1 cellular context compared by ENCODE assay signal in genomic region chr2:100882645-100883613, GRCh38.
A peak's percentile ranks its signal among the peaks of the same experiment; 100 is the strongest.
TF ChIP-seq lines count a peak whose summit lies in the region.

No MANE protein-coding gene starts in this region.

TF ChIP-seq in HepG2, 621 proteins besides CTCF, POLR2A, EP300 and RAD21 (continued from another document and continues in another):
- TF ChIP-seq, protein P1, sequence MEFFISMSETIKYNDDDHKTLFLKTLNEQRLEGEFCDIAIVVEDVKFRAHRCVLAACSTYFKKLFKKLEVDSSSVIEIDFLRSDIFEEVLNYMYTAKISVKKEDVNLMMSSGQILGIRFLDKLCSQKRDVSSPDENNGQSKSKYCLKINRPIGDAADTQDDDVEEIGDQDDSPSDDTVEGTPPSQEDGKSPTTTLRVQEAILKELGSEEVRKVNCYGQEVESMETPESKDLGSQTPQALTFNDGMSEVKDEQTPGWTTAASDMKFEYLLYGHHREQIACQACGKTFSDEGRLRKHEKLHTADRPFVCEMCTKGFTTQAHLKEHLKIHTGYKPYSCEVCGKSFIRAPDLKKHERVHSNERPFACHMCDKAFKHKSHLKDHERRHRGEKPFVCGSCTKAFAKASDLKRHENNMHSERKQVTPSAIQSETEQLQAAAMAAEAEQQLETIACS (CRISPR knock-in tag; IDR thresholded peaks at IDR 0.05), result no peak
- no peak for TF ChIP-seq MED8 (CRISPR knock-in tag; IDR thresholded peaks at IDR 0.05; ENCODE audit: insufficient replicate concordance)
- TF ChIP-seq ZNF549 (CRISPR knock-in tag; IDR thresholded peaks at IDR 0.05), result no peak
- TF ChIP-seq ESRRA (CRISPR knock-in tag; IDR thresholded peaks at IDR 0.05; ENCODE audit: low read depth), result peak; percentile 73; the same call in 1 of the 2 replicates
- TF ChIP-seq BRD4 (CRISPR knock-in tag; IDR thresholded peaks at IDR 0.05), result no peak
- TF ChIP-seq IKZF1 (IDR thresholded peaks at IDR 0.05), result no peak
- TF ChIP-seq ZFYVE20 (CRISPR knock-in tag; IDR thresholded peaks at IDR 0.05; ENCODE audit: borderline replicate concordance, low read depth), result no peak
- TF ChIP-seq ZNF766 (CRISPR knock-in tag; IDR thresholded peaks at IDR 0.05; ENCODE audit: borderline replicate concordance), result no peak
- no peak for TF ChIP-seq ZNF713 (CRISPR knock-in tag; IDR thresholded peaks at IDR 0.05)
- TF ChIP-seq, protein P2, sequence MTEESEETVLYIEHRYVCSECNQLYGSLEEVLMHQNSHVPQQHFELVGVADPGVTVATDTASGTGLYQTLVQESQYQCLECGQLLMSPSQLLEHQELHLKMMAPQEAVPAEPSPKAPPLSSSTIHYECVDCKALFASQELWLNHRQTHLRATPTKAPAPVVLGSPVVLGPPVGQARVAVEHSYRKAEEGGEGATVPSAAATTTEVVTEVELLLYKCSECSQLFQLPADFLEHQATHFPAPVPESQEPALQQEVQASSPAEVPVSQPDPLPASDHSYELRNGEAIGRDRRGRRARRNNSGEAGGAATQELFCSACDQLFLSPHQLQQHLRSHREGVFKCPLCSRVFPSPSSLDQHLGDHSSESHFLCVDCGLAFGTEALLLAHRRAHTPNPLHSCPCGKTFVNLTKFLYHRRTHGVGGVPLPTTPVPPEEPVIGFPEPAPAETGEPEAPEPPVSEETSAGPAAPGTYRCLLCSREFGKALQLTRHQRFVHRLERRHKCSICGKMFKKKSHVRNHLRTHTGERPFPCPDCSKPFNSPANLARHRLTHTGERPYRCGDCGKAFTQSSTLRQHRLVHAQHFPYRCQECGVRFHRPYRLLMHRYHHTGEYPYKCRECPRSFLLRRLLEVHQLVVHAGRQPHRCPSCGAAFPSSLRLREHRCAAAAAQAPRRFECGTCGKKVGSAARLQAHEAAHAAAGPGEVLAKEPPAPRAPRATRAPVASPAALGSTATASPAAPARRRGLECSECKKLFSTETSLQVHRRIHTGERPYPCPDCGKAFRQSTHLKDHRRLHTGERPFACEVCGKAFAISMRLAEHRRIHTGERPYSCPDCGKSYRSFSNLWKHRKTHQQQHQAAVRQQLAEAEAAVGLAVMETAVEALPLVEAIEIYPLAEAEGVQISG (CRISPR knock-in tag; IDR thresholded peaks at IDR 0.05), result no peak
- no peak for TF ChIP-seq ZNF577 (CRISPR knock-in tag; IDR thresholded peaks at IDR 0.05; ENCODE audit: borderline replicate concordance, low read depth)
- TF ChIP-seq SIX4 (CRISPR knock-in tag; IDR thresholded peaks at IDR 0.05), result no peak
- no peak for TF ChIP-seq ZNF597 (CRISPR knock-in tag; IDR thresholded peaks at IDR 0.05)
- TF ChIP-seq ZNF20 (CRISPR knock-in tag; IDR thresholded peaks at IDR 0.05), result no peak
- no peak for TF ChIP-seq FOXJ3 (CRISPR knock-in tag; IDR thresholded peaks at IDR 0.05; ENCODE audit: borderline replicate concordance)
- no peak for TF ChIP-seq ZNF790 (CRISPR knock-in tag; IDR thresholded peaks at IDR 0.05; ENCODE audit: borderline replicate concordance)
- TF ChIP-seq NFE2L2 (IDR thresholded peaks at IDR 0.05; ENCODE audit: low read length), result peak; percentile 84
- no peak for TF ChIP-seq AKNA (CRISPR knock-in tag; IDR thresholded peaks at IDR 0.05; ENCODE audit: borderline replicate concordance)
- no peak for TF ChIP-seq HNRNPLL (IDR thresholded peaks at IDR 0.05; ENCODE audit: low read depth, low read length, poor library complexity, severe bottlenecking)
- TF ChIP-seq ZNF234 (CRISPR knock-in tag; conservative IDR thresholded peaks at IDR 0.05), result no peak
- TF ChIP-seq JUN (CRISPR knock-in tag; IDR thresholded peaks at IDR 0.05), result peak; percentile 96
- TF ChIP-seq ELF4 (CRISPR knock-in tag; IDR thresholded peaks at IDR 0.05; ENCODE audit: borderline replicate concordance), result no peak
- TF ChIP-seq, protein P3, sequence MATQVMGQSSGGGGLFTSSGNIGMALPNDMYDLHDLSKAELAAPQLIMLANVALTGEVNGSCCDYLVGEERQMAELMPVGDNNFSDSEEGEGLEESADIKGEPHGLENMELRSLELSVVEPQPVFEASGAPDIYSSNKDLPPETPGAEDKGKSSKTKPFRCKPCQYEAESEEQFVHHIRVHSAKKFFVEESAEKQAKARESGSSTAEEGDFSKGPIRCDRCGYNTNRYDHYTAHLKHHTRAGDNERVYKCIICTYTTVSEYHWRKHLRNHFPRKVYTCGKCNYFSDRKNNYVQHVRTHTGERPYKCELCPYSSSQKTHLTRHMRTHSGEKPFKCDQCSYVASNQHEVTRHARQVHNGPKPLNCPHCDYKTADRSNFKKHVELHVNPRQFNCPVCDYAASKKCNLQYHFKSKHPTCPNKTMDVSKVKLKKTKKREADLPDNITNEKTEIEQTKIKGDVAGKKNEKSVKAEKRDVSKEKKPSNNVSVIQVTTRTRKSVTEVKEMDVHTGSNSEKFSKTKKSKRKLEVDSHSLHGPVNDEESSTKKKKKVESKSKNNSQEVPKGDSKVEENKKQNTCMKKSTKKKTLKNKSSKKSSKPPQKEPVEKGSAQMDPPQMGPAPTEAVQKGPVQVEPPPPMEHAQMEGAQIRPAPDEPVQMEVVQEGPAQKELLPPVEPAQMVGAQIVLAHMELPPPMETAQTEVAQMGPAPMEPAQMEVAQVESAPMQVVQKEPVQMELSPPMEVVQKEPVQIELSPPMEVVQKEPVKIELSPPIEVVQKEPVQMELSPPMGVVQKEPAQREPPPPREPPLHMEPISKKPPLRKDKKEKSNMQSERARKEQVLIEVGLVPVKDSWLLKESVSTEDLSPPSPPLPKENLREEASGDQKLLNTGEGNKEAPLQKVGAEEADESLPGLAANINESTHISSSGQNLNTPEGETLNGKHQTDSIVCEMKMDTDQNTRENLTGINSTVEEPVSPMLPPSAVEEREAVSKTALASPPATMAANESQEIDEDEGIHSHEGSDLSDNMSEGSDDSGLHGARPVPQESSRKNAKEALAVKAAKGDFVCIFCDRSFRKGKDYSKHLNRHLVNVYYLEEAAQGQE (IDR thresholded peaks at IDR 0.05; ENCODE audit: borderline replicate concordance in 1 of 2, low read depth in 1 of 2, low read length in 2 of 2), result peak in 1 of 2 experiments; percentile 63; a peak in 1 of 4 replicates
- TF ChIP-seq ZBTB43 (CRISPR knock-in tag; conservative IDR thresholded peaks at IDR 0.05), result peak; percentile 63; the same call in 1 of the 2 replicates
- no peak for TF ChIP-seq ZNF484 (CRISPR knock-in tag; IDR thresholded peaks at IDR 0.05; ENCODE audit: borderline replicate concordance, low read depth)
- TF ChIP-seq ZNF446 (CRISPR knock-in tag; IDR thresholded peaks at IDR 0.05), result no peak
- peak; percentile 93 for TF ChIP-seq ZMYM2 (CRISPR knock-in tag; IDR thresholded peaks at IDR 0.05)
- no peak for TF ChIP-seq ZNF235 (CRISPR knock-in tag; IDR thresholded peaks at IDR 0.05; ENCODE audit: borderline replicate concordance)
- no peak for TF ChIP-seq ZIK1 (CRISPR knock-in tag; IDR thresholded peaks at IDR 0.05; ENCODE audit: borderline replicate concordance, low read depth)
- TF ChIP-seq ZBTB2 (CRISPR knock-in tag; IDR thresholded peaks at IDR 0.05; ENCODE audit: low read depth), result no peak
- TF ChIP-seq, protein P4, sequence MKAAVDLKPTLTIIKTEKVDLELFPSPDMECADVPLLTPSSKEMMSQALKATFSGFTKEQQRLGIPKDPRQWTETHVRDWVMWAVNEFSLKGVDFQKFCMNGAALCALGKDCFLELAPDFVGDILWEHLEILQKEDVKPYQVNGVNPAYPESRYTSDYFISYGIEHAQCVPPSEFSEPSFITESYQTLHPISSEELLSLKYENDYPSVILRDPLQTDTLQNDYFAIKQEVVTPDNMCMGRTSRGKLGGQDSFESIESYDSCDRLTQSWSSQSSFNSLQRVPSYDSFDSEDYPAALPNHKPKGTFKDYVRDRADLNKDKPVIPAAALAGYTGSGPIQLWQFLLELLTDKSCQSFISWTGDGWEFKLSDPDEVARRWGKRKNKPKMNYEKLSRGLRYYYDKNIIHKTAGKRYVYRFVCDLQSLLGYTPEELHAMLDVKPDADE (CRISPR knock-in tag; IDR thresholded peaks at IDR 0.05), result no peak
- TF ChIP-seq ZNF75D (CRISPR knock-in tag; IDR thresholded peaks at IDR 0.05; ENCODE audit: borderline replicate concordance), result no peak
- TF ChIP-seq, protein P5, sequence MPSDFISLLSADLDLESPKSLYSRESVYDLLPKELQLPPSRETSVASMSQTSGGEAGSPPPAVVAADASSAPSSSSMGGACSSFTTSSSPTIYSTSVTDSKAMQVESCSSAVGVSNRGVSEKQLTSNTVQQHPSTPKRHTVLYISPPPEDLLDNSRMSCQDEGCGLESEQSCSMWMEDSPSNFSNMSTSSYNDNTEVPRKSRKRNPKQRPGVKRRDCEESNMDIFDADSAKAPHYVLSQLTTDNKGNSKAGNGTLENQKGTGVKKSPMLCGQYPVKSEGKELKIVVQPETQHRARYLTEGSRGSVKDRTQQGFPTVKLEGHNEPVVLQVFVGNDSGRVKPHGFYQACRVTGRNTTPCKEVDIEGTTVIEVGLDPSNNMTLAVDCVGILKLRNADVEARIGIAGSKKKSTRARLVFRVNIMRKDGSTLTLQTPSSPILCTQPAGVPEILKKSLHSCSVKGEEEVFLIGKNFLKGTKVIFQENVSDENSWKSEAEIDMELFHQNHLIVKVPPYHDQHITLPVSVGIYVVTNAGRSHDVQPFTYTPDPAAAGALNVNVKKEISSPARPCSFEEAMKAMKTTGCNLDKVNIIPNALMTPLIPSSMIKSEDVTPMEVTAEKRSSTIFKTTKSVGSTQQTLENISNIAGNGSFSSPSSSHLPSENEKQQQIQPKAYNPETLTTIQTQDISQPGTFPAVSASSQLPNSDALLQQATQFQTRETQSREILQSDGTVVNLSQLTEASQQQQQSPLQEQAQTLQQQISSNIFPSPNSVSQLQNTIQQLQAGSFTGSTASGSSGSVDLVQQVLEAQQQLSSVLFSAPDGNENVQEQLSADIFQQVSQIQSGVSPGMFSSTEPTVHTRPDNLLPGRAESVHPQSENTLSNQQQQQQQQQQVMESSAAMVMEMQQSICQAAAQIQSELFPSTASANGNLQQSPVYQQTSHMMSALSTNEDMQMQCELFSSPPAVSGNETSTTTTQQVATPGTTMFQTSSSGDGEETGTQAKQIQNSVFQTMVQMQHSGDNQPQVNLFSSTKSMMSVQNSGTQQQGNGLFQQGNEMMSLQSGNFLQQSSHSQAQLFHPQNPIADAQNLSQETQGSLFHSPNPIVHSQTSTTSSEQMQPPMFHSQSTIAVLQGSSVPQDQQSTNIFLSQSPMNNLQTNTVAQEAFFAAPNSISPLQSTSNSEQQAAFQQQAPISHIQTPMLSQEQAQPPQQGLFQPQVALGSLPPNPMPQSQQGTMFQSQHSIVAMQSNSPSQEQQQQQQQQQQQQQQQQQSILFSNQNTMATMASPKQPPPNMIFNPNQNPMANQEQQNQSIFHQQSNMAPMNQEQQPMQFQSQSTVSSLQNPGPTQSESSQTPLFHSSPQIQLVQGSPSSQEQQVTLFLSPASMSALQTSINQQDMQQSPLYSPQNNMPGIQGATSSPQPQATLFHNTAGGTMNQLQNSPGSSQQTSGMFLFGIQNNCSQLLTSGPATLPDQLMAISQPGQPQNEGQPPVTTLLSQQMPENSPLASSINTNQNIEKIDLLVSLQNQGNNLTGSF (CRISPR knock-in tag; IDR thresholded peaks at IDR 0.05), result no peak
